In the genomic region with DNA sequence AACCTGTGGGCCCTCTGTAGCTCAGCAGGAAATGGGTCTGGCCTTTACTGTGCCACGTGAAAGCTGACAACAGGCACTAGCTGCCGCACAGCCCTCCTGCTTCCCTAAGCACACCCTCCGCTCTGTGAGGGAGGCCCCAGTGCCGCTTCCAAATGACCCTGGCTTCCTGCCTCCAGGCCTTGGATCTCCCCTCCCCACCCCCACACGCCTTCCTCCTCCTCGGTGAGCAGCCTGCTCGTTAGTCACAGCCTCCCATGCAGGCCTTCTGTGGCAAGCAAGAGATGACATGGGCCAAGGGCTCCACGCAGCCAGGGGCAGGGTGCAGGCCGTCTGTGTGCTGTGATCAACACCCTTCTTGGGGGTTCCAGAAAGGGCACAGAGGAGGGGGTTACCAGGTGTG, we compare ENCODE assay signal across 12 cellular contexts. TPM values are rescaled to one million over a fixed set of nuclear protein-coding genes. Genes with fewer than 3 reads are reported as not detected.
DNase-seq lines count a peak whose midpoint lies in the region; ATAC-seq and TF ChIP-seq lines count a peak whose summit lies in the region.
"Had no signal": no experiment of that assay in that cellular context is flagged by ENCODE, and none has a peak within 500 bp of the region (broad histone marks: within the 10 kb centered on the region; RNA-seq: fewer than 3 reads in every experiment).

No MANE protein-coding gene starts in this region.

- no peaks in the 10 kb centered on the region for H3K9me3 Mint-ChIP-seq in neural crest cell
- H3K9me3 Mint-ChIP-seq: mesothelial cell of epicardium had no signal

- peak overlapping the region; percentile 84 for H3K27ac Mint-ChIP-seq in neural crest cell (ENCODE audit: unreplicated experiment)
- H3K27ac Mint-ChIP-seq: mesothelial cell of epicardium had no signal

- H3K4me3 ChIP-seq in choroid plexus epithelial cell (ENCODE audit: low read depth, low read length): no peak overlapping the region
- H3K4me3 ChIP-seq: skin epidermis had no signal

- H3K4me3 Mint-ChIP-seq in neural crest cell: no peak overlapping the region
- H3K4me3 Mint-ChIP-seq: mesothelial cell of epicardium had no signal

- peaks cover 24% of the 10 kb centered on the region for H3K4me1 Mint-ChIP-seq in neural crest cell

- TF ChIP-seq CTCF in choroid plexus epithelial cell (conservative IDR thresholded peaks at IDR 0.05; ENCODE audit: low read depth, low read length) (no peak), neural crest cell (conservative IDR thresholded peaks at IDR 0.05) (no peak)

- ATAC-seq in HG03469 (IDR thresholded peaks at IDR 0.05; ENCODE audit: unreplicated experiment) (no peak), HG03460 (IDR thresholded peaks at IDR 0.05; ENCODE audit: unreplicated experiment) (no peak)

- no peaks in the 10 kb centered on the region for H3K36me3 Mint-ChIP-seq in neural crest cell (ENCODE audit: low read depth)

- no peaks in the 10 kb centered on the region for H3K27me3 Mint-ChIP-seq in neural crest cell (ENCODE audit: low read depth)

- DNase-seq in EH (ENCODE audit: low read depth) (peak; percentile 92), M059J (ENCODE audit: low read depth) (peak; percentile 68), choroid plexus epithelial cell (ENCODE audit: low read depth) (peak; percentile 84), neural crest cell (ENCODE audit: low read depth, low spot score) (peak; percentile 37), epidermal melanocyte (ENCODE audit: insufficient read length, low spot score) (no peak), NK-92 (lab: John Stamatoyannopoulos, UW; ENCODE audit: unreplicated experiment) (no peak)
- DNase-seq: COR-L47, NCI-H748 treated with DMSO at 0.1 percent for 48 hours had no signal

RNA-seq across cellular contexts. Expression of a gene that starts 15.3 kb away (rescaled TPM):
- 0.07 TPM in 1 of 2 replicates, not detected in the other for total RNA-seq in M059J (2014; rRNA removed; shearing (Covaris generic))
- 0.27 and 0.63 TPM in 2 replicates for total RNA-seq in neural crest cell

RNA-seq across cellular contexts. Expression of a gene that starts 24.3 kb away (rescaled TPM):
- 10.2 and 17.2 TPM in 2 replicates for total RNA-seq in M059J (2014; rRNA removed; shearing (Covaris generic))
- total RNA-seq in neural crest cell: 7.8 and 8.9 TPM in 2 replicates

RNA-seq across cellular contexts. Expression of a gene that starts 57.6 kb away (rescaled TPM):
- total RNA-seq in M059J (2014; rRNA removed; shearing (Covaris generic)): 33.8 and 65.6 TPM in 2 replicates
- total RNA-seq in neural crest cell: 56.7 and 58.4 TPM in 2 replicates

Comparison
In these comparisons a context has a peak if more than half of its experiments do, and no peak if none do; other contexts are left out.
1. DNase-seq: peak in EH (single experiment), M059J (single experiment), choroid plexus epithelial cell (single experiment) and neural crest cell (single experiment); none in epidermal melanocyte (single experiment) and NK-92 (single experiment).